ENCODE assay signal across 1 cellular context in the genomic region with DNA sequence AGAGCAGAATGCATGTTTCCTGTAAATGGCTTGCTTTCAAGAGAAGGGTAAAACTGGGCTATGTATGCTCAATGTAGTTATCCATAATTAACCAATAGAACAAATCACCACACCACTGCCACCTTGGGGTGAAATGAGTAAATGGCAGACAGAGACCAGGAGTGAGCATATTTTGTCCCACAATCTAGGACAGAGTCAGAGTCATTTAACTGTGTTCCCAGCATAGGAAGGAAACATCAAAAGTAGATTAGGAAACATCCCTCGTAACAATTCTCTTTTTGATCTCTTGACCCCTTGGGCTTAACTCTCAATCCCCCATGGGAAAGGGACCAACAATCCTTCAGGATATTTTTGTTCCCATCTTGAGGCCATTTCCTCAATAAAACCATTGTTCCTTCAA.
TF ChIP-seq lines count a peak whose summit lies in the region.

No MANE protein-coding gene starts in this region.

TF ChIP-seq in GM23338, 12 proteins besides CTCF, POLR2A, EP300 and RAD21 (continued from another document):
- TF ChIP-seq, protein P1, sequence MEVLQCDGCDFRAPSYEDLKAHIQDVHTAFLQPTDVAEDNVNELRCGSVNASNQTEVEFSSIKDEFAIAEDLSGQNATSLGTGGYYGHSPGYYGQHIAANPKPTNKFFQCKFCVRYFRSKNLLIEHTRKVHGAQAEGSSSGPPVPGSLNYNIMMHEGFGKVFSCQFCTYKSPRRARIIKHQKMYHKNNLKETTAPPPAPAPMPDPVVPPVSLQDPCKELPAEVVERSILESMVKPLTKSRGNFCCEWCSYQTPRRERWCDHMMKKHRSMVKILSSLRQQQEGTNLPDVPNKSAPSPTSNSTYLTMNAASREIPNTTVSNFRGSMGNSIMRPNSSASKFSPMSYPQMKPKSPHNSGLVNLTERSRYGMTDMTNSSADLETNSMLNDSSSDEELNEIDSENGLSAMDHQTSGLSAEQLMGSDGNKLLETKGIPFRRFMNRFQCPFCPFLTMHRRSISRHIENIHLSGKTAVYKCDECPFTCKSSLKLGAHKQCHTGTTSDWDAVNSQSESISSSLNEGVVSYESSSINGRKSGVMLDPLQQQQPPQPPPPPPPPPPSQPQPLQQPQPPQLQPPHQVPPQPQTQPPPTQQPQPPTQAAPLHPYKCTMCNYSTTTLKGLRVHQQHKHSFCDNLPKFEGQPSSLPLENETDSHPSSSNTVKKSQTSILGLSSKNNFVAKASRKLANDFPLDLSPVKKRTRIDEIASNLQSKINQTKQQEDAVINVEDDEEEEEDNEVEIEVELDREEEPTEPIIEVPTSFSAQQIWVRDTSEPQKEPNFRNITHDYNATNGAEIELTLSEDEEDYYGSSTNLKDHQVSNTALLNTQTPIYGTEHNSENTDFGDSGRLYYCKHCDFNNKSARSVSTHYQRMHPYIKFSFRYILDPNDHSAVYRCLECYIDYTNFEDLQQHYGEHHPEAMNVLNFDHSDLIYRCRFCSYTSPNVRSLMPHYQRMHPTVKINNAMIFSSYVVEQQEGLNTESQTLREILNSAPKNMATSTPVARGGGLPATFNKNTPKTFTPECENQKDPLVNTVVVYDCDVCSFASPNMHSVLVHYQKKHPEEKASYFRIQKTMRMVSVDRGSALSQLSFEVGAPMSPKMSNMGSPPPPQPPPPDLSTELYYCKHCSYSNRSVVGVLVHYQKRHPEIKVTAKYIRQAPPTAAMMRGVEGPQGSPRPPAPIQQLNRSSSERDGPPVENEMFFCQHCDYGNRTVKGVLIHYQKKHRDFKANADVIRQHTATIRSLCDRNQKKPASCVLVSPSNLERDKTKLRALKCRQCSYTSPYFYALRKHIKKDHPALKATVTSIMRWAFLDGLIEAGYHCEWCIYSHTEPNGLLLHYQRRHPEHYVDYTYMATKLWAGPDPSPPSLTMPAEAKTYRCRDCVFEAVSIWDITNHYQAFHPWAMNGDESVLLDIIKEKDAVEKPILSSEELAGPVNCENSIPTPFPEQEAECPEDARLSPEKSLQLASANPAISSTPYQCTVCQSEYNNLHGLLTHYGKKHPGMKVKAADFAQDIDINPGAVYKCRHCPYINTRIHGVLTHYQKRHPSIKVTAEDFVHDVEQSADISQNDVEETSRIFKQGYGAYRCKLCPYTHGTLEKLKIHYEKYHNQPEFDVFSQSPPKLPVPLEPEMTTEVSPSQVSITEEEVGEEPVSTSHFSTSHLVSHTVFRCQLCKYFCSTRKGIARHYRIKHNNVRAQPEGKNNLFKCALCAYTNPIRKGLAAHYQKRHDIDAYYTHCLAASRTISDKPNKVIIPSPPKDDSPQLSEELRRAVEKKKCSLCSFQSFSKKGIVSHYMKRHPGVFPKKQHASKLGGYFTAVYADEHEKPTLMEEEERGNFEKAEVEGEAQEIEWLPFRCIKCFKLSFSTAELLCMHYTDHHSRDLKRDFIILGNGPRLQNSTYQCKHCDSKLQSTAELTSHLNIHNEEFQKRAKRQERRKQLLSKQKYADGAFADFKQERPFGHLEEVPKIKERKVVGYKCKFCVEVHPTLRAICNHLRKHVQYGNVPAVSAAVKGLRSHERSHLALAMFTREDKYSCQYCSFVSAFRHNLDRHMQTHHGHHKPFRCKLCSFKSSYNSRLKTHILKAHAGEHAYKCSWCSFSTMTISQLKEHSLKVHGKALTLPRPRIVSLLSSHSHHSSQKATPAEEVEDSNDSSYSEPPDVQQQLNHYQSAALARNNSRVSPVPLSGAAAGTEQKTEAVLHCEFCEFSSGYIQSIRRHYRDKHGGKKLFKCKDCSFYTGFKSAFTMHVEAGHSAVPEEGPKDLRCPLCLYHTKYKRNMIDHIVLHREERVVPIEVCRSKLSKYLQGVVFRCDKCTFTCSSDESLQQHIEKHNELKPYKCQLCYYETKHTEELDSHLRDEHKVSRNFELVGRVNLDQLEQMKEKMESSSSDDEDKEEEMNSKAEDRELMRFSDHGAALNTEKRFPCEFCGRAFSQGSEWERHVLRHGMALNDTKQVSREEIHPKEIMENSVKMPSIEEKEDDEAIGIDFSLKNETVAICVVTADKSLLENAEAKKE (CRISPR knock-in tag; IDR thresholded peaks at IDR 0.05), result no peak
